In genomic region chr11:114168691-114169090, GRCh38 we compare ENCODE assay signal across 11 cellular contexts.
A peak's percentile ranks its signal among the peaks of the same experiment; 100 is the strongest.
DNase-seq lines count a peak whose midpoint lies in the region; ATAC-seq and TF ChIP-seq lines count a peak whose summit lies in the region.
"Had no signal": no experiment of that assay in that cellular context is flagged by ENCODE, and none has a peak within 500 bp of the region (broad histone marks: within the 10 kb centered on the region; RNA-seq: fewer than 3 reads in every experiment).

No MANE protein-coding gene starts in this region.

- TF ChIP-seq CTCF in RWPE1 (conservative IDR thresholded peaks at IDR 0.05; ENCODE audit: low read depth), result no peak
- TF ChIP-seq CTCF in right lobe of liver (IDR thresholded peaks at IDR 0.05), result no peak
- TF ChIP-seq CTCF in suprapubic skin (IDR thresholded peaks at IDR 0.05), result no peak

- WGBS in right lobe of liver (ENCODE audit: insufficient coverage, low coverage, low lambda C conversion rate, missing lambda C conversion rate), result 75% methylated on average over 1 of the region's 1 CpG
- 73% methylated on average over 1 of the region's 1 CpG for WGBS in suprapubic skin

- H3K4me1 ChIP-seq in right lobe of liver (peaks cover 0 to 99% (median 51%) of the 10 kb centered on the region in 4 donors), suprapubic skin (peaks cover 100% of the 10 kb centered on the region)

- POLR2A ChIA-PET in RWPE1 (lab: Yijun Ruan, JAX; ENCODE audit: low non-redundant PET), result no interaction called here

- intact Hi-C loops in right lobe of liver (cut with DNase I), result no loop called here

- CTCF ChIA-PET in RWPE1 (lab: Yijun Ruan, JAX), result interaction anchor here (0.6 kb wide), 1 partner anchor 102 kb away, joined by 3 read pairs; no protein-coding TSS in a partner anchor

- H3K4me3 Mint-ChIP-seq in activated T-cell treated with anti-CD3 and anti-CD28 coated beads, Interleukin-2, amount 50 U/mL, for 72 hours, result no peak overlapping the region

- peak; percentile 24 for DNase-seq in NCI-H510A treated with DMSO at 0.1 percent for 48 hours (lab: John Stamatoyannopoulos, UW)
- DNase-seq in NCI-H510A (lab: John Stamatoyannopoulos, UW), result no peak
- DNase-seq in RWPE1 (ENCODE audit: low spot score), result no peak
- DNase-seq in right lobe of liver, result no peak
- no peak for DNase-seq in suprapubic skin (ENCODE audit: low spot score in 2 of 2)
- no peak for DNase-seq in erythroblast (lab: John Stamatoyannopoulos, UW)
- no peak for DNase-seq in activated T-cell treated with anti-CD3 and anti-CD28 coated beads, Interleukin-2, amount 50 U/mL, for 72 hours
- DNase-seq: head of caudate nucleus, Kasumi-1 had no signal

- H3K4me1 Mint-ChIP-seq in activated T-cell treated with anti-CD3 and anti-CD28 coated beads, Interleukin-2, amount 50 U/mL, for 72 hours (ENCODE audit: low read depth), result peaks cover 80% of the 10 kb centered on the region

- TF ChIP-seq POLR2A in right lobe of liver (IDR thresholded peaks at IDR 0.05) (no peak), suprapubic skin (IDR thresholded peaks at IDR 0.05) (no peak), erythroblast (IDR thresholded peaks at IDR 0.05; ENCODE audit: low read length) (no peak)

- ATAC-seq in right lobe of liver (no peak), HG02973 (IDR thresholded peaks at IDR 0.05; ENCODE audit: unreplicated experiment) (no peak)
- ATAC-seq in activated T-cell treated with anti-CD3 and anti-CD28 coated beads, Interleukin-2, amount 50 U/mL, for 72 hours (replicated peaks in 1 of 2), result no peak
- ATAC-seq: Panc1 had no signal

- H3K36me3 ChIP-seq in right lobe of liver (peaks cover 0 to 4% (median 0%) of the 10 kb centered on the region in 4 donors), suprapubic skin (peaks cover 4% of the 10 kb centered on the region)

- H3K27ac ChIP-seq in RWPE1 (peak overlapping the region; percentile 81), right lobe of liver (peak overlapping the region in 2 of 3 donors; percentile 90 to 96), suprapubic skin (peak overlapping the region; percentile 100)

- no peaks in the 10 kb centered on the region for H3K36me3 Mint-ChIP-seq in activated T-cell treated with anti-CD3 and anti-CD28 coated beads, Interleukin-2, amount 50 U/mL, for 72 hours (ENCODE audit: insufficient read depth in 2 of 2)

- no peaks in the 10 kb centered on the region for H3K9me3 Mint-ChIP-seq in activated T-cell treated with anti-CD3 and anti-CD28 coated beads, Interleukin-2, amount 50 U/mL, for 72 hours

- H3K4me3 ChIP-seq in right lobe of liver, result no peak overlapping the region
- H3K4me3 ChIP-seq in suprapubic skin, result no peak overlapping the region

- H3K27ac Mint-ChIP-seq in activated T-cell treated with anti-CD3 and anti-CD28 coated beads, Interleukin-2, amount 50 U/mL, for 72 hours, result no peak overlapping the region

- H3K27me3 ChIP-seq in right lobe of liver, result no peaks in the 10 kb centered on the region
- H3K27me3 ChIP-seq in suprapubic skin, result no peaks in the 10 kb centered on the region

- TF ChIP-seq EP300 in suprapubic skin (IDR thresholded peaks at IDR 0.05), result no peak

- no peaks in the 10 kb centered on the region for H3K27me3 Mint-ChIP-seq in activated T-cell treated with anti-CD3 and anti-CD28 coated beads, Interleukin-2, amount 50 U/mL, for 72 hours (ENCODE audit: low read depth)

- H3K9me3 ChIP-seq in right lobe of liver (no peaks in the 10 kb centered on the region), suprapubic skin (no peaks in the 10 kb centered on the region)
